Comparison of ENCODE assay signal across 16 cellular contexts in the genomic region with DNA sequence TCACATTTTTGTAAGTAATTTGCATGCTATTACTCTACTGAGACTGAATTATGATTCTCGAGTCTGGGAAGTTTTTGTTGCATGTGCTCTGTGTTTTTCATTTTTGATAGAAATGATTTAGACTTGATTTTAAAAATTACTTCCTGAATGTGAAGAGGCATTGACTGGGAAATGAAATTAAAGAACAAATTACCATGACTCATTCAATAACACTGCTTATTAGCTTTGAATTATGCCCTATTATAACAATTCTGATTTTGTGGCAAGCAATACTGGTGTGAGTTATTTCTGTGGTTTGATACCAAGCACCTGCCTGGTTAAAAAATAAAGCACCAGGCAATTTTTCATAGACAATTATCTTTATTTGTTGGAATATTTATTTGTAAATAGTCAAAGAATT. TPM values are rescaled to one million over a fixed set of nuclear protein-coding genes. Genes with fewer than 3 reads are reported as not detected.
DNase-seq lines count a peak whose midpoint lies in the region; ATAC-seq and TF ChIP-seq lines count a peak whose summit lies in the region.
"Had no signal": no experiment of that assay in that cellular context is flagged by ENCODE, and none has a peak within 500 bp of the region (broad histone marks: within the 10 kb centered on the region; RNA-seq: fewer than 3 reads in every experiment).

No MANE protein-coding gene starts in this region.

- intact Hi-C loops in heart left ventricle (cut with DNase I) = loop anchor here in 1 of 10 donors (2.0 kb wide), 1 partner anchor 31 kb away; the partner anchor contains the start of gene IFRD1
- intact Hi-C loops in cardiac septum (cut with DNase I) = no loop called here
- intact Hi-C loops in uterus (cut with DNase I; ENCODE audit: low total_unique reads) = no loop called here
- intact Hi-C loops in left lung (cut with DNase I) = no loop called here

- DNase-seq in heart left ventricle (no peak), cardiac septum (ENCODE audit: low spot score) (no peak), choroid plexus epithelial cell (ENCODE audit: low read depth) (peak; percentile 13), osteocyte (ENCODE audit: extremely low spot score, unreplicated experiment) (no peak), uterus (no peak), left lung (no peak), GM20000 (ENCODE audit: low spot score) (no peak)
- DNase-seq: activated naive CD8-positive, alpha-beta T cell treated with anti-CD3 and anti-CD28 coated beads, Interleukin-2, amount 10 ng/mL, durations not matched to agents 7 days and 5 days; activated T-cell treated with anti-CD3 and anti-CD28 coated beads, Interleukin-2, amount 50 U/mL, for 24 hours; KBM-7; NCI-H1105 treated with DMSO at 0.1 percent for 48 hours; spleen; stimulated activated naive CD4-positive, alpha-beta T cell treated with Interleukin-2 at 50 U/mL for 16 hours had no signal

- H3K27ac ChIP-seq in heart left ventricle (peak overlapping the region; percentile 36 to 96 (median 80)), uterus (peak overlapping the region; percentile 33 to 73), left lung (peak overlapping the region in 1 of 2 donors; percentile 57)
- H3K27ac ChIP-seq: neural progenitor cell, spleen had no signal

- peak overlapping the region in 7 of 12 donors; percentile 0 to 52 (median 16) for H3K4me3 ChIP-seq in heart left ventricle
- H3K4me3 ChIP-seq in choroid plexus epithelial cell (ENCODE audit: low read depth, low read length) = no peak overlapping the region
- no peak overlapping the region for H3K4me3 ChIP-seq in uterus
- no peak overlapping the region for H3K4me3 ChIP-seq in left lung
- H3K4me3 ChIP-seq: lung, neural progenitor cell, spleen had no signal

- H3K4me1 ChIP-seq in heart left ventricle = peaks cover 0 to 53% (median 33%) of the 10 kb centered on the region in 12 donors
- no peaks in the 10 kb centered on the region for H3K4me1 ChIP-seq in uterus
- peaks cover 13 to 23% of the 10 kb centered on the region in 2 donors for H3K4me1 ChIP-seq in left lung

- H3K27ac Mint-ChIP-seq in osteocyte (ENCODE audit: unreplicated experiment) = peak overlapping the region; percentile 93
- H3K27ac Mint-ChIP-seq: activated naive CD8-positive, alpha-beta T cell treated with anti-CD3 and anti-CD28 coated beads, Interleukin-2, amount 10 ng/mL, durations not matched to agents 7 days and 5 days; activated T-cell treated with anti-CD3 and anti-CD28 coated beads, Interleukin-2, amount 50 U/mL, for 24 hours; neural progenitor cell had no signal

- no peak overlapping the region for H3K4me3 Mint-ChIP-seq in osteocyte (ENCODE audit: unreplicated experiment)
- H3K4me3 Mint-ChIP-seq: activated naive CD8-positive, alpha-beta T cell treated with anti-CD3 and anti-CD28 coated beads, Interleukin-2, amount 10 ng/mL, durations not matched to agents 7 days and 5 days; activated T-cell treated with anti-CD3 and anti-CD28 coated beads, Interleukin-2, amount 50 U/mL, for 24 hours; neural progenitor cell had no signal

- WGBS in heart left ventricle, 4 donors = 52 to 72% (median 54%) methylated on average over 1 of the region's 1 CpG

- H3K36me3 ChIP-seq in heart left ventricle (peaks cover 0 to 19% (median 14%) of the 10 kb centered on the region in 9 donors), uterus (no peaks in the 10 kb centered on the region), left lung (peaks cover 0 to 29% of the 10 kb centered on the region in 2 donors)
- H3K36me3 ChIP-seq: neural progenitor cell had no signal

- H3K36me3 Mint-ChIP-seq in osteocyte (ENCODE audit: unreplicated experiment) = peaks cover 20% of the 10 kb centered on the region

- no peak for TF ChIP-seq POLR2A in heart left ventricle (IDR thresholded peaks at IDR 0.05)
- TF ChIP-seq POLR2A in uterus (IDR thresholded peaks at IDR 0.05) = no peak

- peaks cover 55% of the 10 kb centered on the region for H3K4me1 Mint-ChIP-seq in osteocyte (ENCODE audit: unreplicated experiment)
- H3K4me1 Mint-ChIP-seq: neural progenitor cell had no signal

- no peaks in the 10 kb centered on the region for H3K27me3 Mint-ChIP-seq in osteocyte (ENCODE audit: unreplicated experiment)
- H3K27me3 Mint-ChIP-seq: activated naive CD8-positive, alpha-beta T cell treated with anti-CD3 and anti-CD28 coated beads, Interleukin-2, amount 10 ng/mL, durations not matched to agents 7 days and 5 days; activated T-cell treated with anti-CD3 and anti-CD28 coated beads, Interleukin-2, amount 50 U/mL, for 24 hours had no signal

- ATAC-seq in heart left ventricle (no peak), left lung (no peak), GM18868 (IDR thresholded peaks at IDR 0.05; ENCODE audit: unreplicated experiment) (no peak)

- H3K9me3 ChIP-seq in heart left ventricle (no peaks in the 10 kb centered on the region), uterus (no peaks in the 10 kb centered on the region), left lung (no peaks in the 10 kb centered on the region)
- H3K9me3 ChIP-seq: spleen had no signal

- no peak for TF ChIP-seq CTCF in heart left ventricle (IDR thresholded peaks at IDR 0.05)
- no peak for TF ChIP-seq CTCF in choroid plexus epithelial cell (conservative IDR thresholded peaks at IDR 0.05; ENCODE audit: low read depth, low read length)
- TF ChIP-seq CTCF in osteocyte (IDR thresholded peaks at IDR 0.05) = no peak
- no peak for TF ChIP-seq CTCF in uterus (IDR thresholded peaks at IDR 0.05)
- no peak for TF ChIP-seq CTCF in left lung (IDR thresholded peaks at IDR 0.05)
- no peak for TF ChIP-seq CTCF in GM20000 (IDR thresholded peaks at IDR 0.05; ENCODE audit: extremely low read depth, missing control alignments)

- no peaks in the 10 kb centered on the region for H3K9me3 Mint-ChIP-seq in osteocyte (ENCODE audit: unreplicated experiment)
- H3K9me3 Mint-ChIP-seq: activated naive CD8-positive, alpha-beta T cell treated with anti-CD3 and anti-CD28 coated beads, Interleukin-2, amount 10 ng/mL, durations not matched to agents 7 days and 5 days; activated T-cell treated with anti-CD3 and anti-CD28 coated beads, Interleukin-2, amount 50 U/mL, for 24 hours; neural progenitor cell had no signal

- no peaks in the 10 kb centered on the region for H3K27me3 ChIP-seq in heart left ventricle
- no peaks in the 10 kb centered on the region for H3K27me3 ChIP-seq in uterus
- no peaks in the 10 kb centered on the region for H3K27me3 ChIP-seq in left lung
- H3K27me3 ChIP-seq: neural progenitor cell, spleen had no signal

RNA-seq across cellular contexts. Expression of gene LSMEM1, which starts 0.5 kb away (rescaled TPM):
- 1 to 10 TPM; 1.3 to 7.3 (median 2.7) TPM for total RNA-seq in heart left ventricle
- polyA plus RNA-seq in heart left ventricle = 1 to 10 TPM in 1 of 2 donors, under 1 TPM in 1; 0.40 to 4.0 TPM
- total RNA-seq in cardiac septum = 7.4 TPM
- total RNA-seq in osteocyte = 1.5 and 2.3 TPM in 2 replicates
- 1 to 10 TPM in 1 of 4 donors, under 1 TPM in 1, not detected in 2; 0.35 to 4.0 TPM for total RNA-seq in uterus
- total RNA-seq in left lung = 1 to 10 TPM; 1.6 to 4.9 TPM

RNA-seq across cellular contexts. Expression of gene IFRD1, which starts 31.1 kb away (rescaled TPM):
- total RNA-seq in heart left ventricle = 10 to 100 TPM; 11.3 to 50.6 (median 26.3) TPM
- 10 to 100 TPM; 36.2 to 74.7 TPM for polyA plus RNA-seq in heart left ventricle
- total RNA-seq in cardiac septum = 51.2 TPM
- 75.2 and 78.3 TPM in 2 replicates for total RNA-seq in osteocyte
- total RNA-seq in uterus = 10 to 100 TPM; 26.4 to 60.1 (median 36.3) TPM
- 10 to 100 TPM; 37.4 to 54.1 TPM for total RNA-seq in left lung

Comparison
In these comparisons a context has a peak if more than half of its experiments do, and no peak if none do; other contexts are left out.
1. H3K4me3 ChIP-seq: peak in heart left ventricle (7 of 12); none in choroid plexus epithelial cell (single experiment), uterus (0 of 2) and left lung (0 of 2).